ENCODE assay signal across 11 cellular contexts in the genomic region with DNA sequence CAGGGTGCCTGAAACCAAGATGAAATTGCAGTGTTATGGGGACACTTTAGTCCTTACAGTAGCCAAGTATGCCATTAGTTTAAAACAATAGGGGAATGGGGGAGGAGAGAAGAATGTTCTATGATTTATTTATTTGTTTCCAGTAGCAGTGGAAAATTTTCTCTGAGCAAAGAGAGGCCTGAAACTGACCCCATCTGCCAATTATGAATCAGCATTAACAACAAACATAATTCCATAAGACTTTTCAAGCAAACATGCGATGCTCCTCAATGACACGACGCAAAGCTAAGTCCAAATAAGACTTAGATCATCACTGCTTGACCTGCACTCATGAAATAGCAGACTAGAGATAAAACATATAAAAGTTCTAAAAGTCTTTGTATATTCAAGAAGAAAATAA. TPM values are rescaled to one million over a fixed set of nuclear protein-coding genes. Genes with fewer than 3 reads are reported as not detected.
DNase-seq lines count a peak whose midpoint lies in the region; ATAC-seq and TF ChIP-seq lines count a peak whose summit lies in the region.
"Had no signal": no experiment of that assay in that cellular context is flagged by ENCODE, and none has a peak within 500 bp of the region (broad histone marks: within the 10 kb centered on the region; RNA-seq: fewer than 3 reads in every experiment).

No MANE protein-coding gene starts in this region.

- H3K36me3 ChIP-seq in SK-N-SH (replicated peaks in 1 of 2; ENCODE audit: control insufficient read depth in 1 of 2, insufficient read depth in 2 of 2, low read length in 1 of 2) (peaks cover 4 to 12% of the 10 kb centered on the region in 2 experiments), thyroid gland (no peaks in the 10 kb centered on the region)

- CTCF ChIA-PET in SK-N-SH (lab: Yijun Ruan, JAX), result interaction anchor here (1.1 to 10.4 kb wide), 5 partner anchors 9 to 361 kb away, joined by 3 to 87 read pairs (median 9); no protein-coding TSS in a partner anchor

- WGBS in SK-N-SH (ENCODE audit: low lambda C conversion rate), result 31% methylated on average over 3 of the region's 3 CpGs
- WGBS in thyroid gland, 2 donors, result 73 to 77% methylated on average over 3 of the region's 3 CpGs

- H3K9me3 ChIP-seq in SK-N-SH, result no peaks in the 10 kb centered on the region
- no peaks in the 10 kb centered on the region for H3K9me3 ChIP-seq in thyroid gland

- peaks cover 29% of the 10 kb centered on the region for H3F3A ChIP-seq in SK-N-SH (replicated peaks; ENCODE audit: insufficient read depth)

- intact Hi-C loops in thyroid gland (cut with DNase I), result no loop called here

- no peak for ATAC-seq in SK-N-SH treated with all-trans-retinoic acid at 6 μM for 48 hours
- no peak for ATAC-seq in HG02870 (IDR thresholded peaks at IDR 0.05; ENCODE audit: unreplicated experiment)
- no peak for ATAC-seq in GM19455 (IDR thresholded peaks at IDR 0.05; ENCODE audit: unreplicated experiment)
- ATAC-seq: activated CD8-positive, alpha-beta memory T cell treated with anti-CD3 and anti-CD28 coated beads, Interleukin-2, amount 10 ng/mL, durations not matched to agents 7 days and 5 days; effector memory CD8-positive, alpha-beta T cell had no signal

- H3K4me3 ChIP-seq in SK-N-SH (ENCODE audit: low read depth in 2 of 2, low read length in 1 of 2) (peak overlapping the region; percentile 91 to 93), thyroid gland (replicated peaks in 1 of 3) (no peak overlapping the region)

- peaks cover 90% of the 10 kb centered on the region for H3K79me2 ChIP-seq in SK-N-SH (ENCODE audit: insufficient read depth)

- H2AFZ ChIP-seq in SK-N-SH (ENCODE audit: low read depth), result no peak overlapping the region

- H3K27me3 ChIP-seq in SK-N-SH (ENCODE audit: insufficient read depth) (no peaks in the 10 kb centered on the region), thyroid gland (no peaks in the 10 kb centered on the region)

- H3K9me2 ChIP-seq in SK-N-SH, result no peaks in the 10 kb centered on the region

- no peak for TF ChIP-seq POLR2A in thyroid gland (IDR thresholded peaks at IDR 0.05)

- peaks cover 65% of the 10 kb centered on the region for H4K20me1 ChIP-seq in SK-N-SH (ENCODE audit: insufficient read depth)

- POLR2A ChIA-PET in SK-N-SH (lab: Yijun Ruan, JAX), result interaction anchor here (1.0 to 1.9 kb wide), 4 partner anchors 73 to 312 kb away, joined by 3 to 9 read pairs (median 6); no protein-coding TSS in a partner anchor

- peak overlapping the region; percentile 96 for H3K9ac ChIP-seq in SK-N-SH

- TF ChIP-seq CTCF in SK-N-SH (IDR thresholded peaks at IDR 0.05), result no peak
- no peak for TF ChIP-seq CTCF in thyroid gland (IDR thresholded peaks at IDR 0.05)
- TF ChIP-seq CTCF in GM13976 (IDR thresholded peaks at IDR 0.05; ENCODE audit: borderline replicate concordance, control extremely low read depth, extremely low read depth, insufficient read depth, missing control alignments), result no peak

- H3K27ac ChIP-seq in SK-N-SH (ENCODE audit: low read depth in 2 of 2, low read length in 1 of 2), result peak overlapping the region; percentile 91 to 98
- peak overlapping the region; percentile 10 for H3K27ac ChIP-seq in cingulate gyrus (ENCODE audit: low read depth, low read length)
- H3K27ac ChIP-seq in thyroid gland, result peak overlapping the region in 2 of 3 donors; percentile 96 to 100

- no peak for TF ChIP-seq RAD21 in SK-N-SH (IDR thresholded peaks at IDR 0.05; ENCODE audit: low read length)

- peak overlapping the region; percentile 83 for H3K4me2 ChIP-seq in SK-N-SH

- H3K4me1 ChIP-seq in SK-N-SH (ENCODE audit: control insufficient read depth in 1 of 2, insufficient read depth in 2 of 2, low read depth in 1 of 2, low read length in 1 of 2) (peaks cover 24 to 45% of the 10 kb centered on the region in 2 experiments), thyroid gland (peaks cover 0 to 50% of the 10 kb centered on the region in 2 donors)

- DNase-seq in SK-N-SH, result no peak
- peak; percentile 85 to 86 for DNase-seq in lung microvascular endothelial cell (ENCODE audit: low read depth in 2 of 2)
- DNase-seq in thyroid gland, result no peak
- no peak for DNase-seq in GM13976 (ENCODE audit: low spot score)
- DNase-seq: activated CD8-positive, alpha-beta memory T cell treated with anti-CD3 and anti-CD28 coated beads, Interleukin-2, amount 10 ng/mL, durations not matched to agents 7 days and 5 days; effector memory CD8-positive, alpha-beta T cell; NCI-H2029 treated with DMSO at 0.1 percent for 48 hours had no signal

- TF ChIP-seq EP300 in SK-N-SH (IDR thresholded peaks at IDR 0.05; ENCODE audit: borderline replicate concordance in 1 of 2, low read depth in 1 of 2, low read length in 1 of 2), result 0 out of 4 replicates have a peak, but pooled peaks of 1 of the 2 experiments have one; percentile 11

- in situ Hi-C loops in GM13976 (cut with MboI; ENCODE audit: low sequenced_read_pairs, unreplicated experiment), result no loop called here

TF ChIP-seq in SK-N-SH, 30 proteins besides CTCF, POLR2A, EP300 and RAD21:
- TF ChIP-seq RXRA (IDR thresholded peaks at IDR 0.05; ENCODE audit: borderline replicate concordance, low read depth) (peak; percentile 31; the same call in 1 of the 2 replicates), FOSL2 (IDR thresholded peaks at IDR 0.05; ENCODE audit: borderline replicate concordance, low read depth) (peak; percentile 19; the same call in 1 of the 2 replicates)
- TF ChIP-seq, protein P1, sequence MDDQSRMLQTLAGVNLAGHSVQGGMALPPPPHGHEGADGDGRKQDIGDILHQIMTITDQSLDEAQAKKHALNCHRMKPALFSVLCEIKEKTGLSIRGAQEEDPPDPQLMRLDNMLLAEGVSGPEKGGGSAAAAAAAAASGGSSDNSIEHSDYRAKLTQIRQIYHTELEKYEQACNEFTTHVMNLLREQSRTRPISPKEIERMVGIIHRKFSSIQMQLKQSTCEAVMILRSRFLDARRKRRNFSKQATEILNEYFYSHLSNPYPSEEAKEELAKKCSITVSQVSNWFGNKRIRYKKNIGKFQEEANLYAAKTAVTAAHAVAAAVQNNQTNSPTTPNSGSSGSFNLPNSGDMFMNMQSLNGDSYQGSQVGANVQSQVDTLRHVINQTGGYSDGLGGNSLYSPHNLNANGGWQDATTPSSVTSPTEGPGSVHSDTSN (IDR thresholded peaks at IDR 0.05), result no peak

TF ChIP-seq in SK-N-SH treated with all-trans-retinoic acid at 6 μM for 48 hours, 23 proteins besides CTCF, POLR2A, EP300 and RAD21:
- TF ChIP-seq, protein P2, sequence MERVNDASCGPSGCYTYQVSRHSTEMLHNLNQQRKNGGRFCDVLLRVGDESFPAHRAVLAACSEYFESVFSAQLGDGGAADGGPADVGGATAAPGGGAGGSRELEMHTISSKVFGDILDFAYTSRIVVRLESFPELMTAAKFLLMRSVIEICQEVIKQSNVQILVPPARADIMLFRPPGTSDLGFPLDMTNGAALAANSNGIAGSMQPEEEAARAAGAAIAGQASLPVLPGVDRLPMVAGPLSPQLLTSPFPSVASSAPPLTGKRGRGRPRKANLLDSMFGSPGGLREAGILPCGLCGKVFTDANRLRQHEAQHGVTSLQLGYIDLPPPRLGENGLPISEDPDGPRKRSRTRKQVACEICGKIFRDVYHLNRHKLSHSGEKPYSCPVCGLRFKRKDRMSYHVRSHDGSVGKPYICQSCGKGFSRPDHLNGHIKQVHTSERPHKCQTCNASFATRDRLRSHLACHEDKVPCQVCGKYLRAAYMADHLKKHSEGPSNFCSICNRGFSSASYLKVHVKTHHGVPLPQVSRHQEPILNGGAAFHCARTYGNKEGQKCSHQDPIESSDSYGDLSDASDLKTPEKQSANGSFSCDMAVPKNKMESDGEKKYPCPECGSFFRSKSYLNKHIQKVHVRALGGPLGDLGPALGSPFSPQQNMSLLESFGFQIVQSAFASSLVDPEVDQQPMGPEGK (CRISPR knock-in tag; IDR thresholded peaks at IDR 0.05; ENCODE audit: borderline replicate concordance), result no peak
- no peak for TF ChIP-seq OSR1 (CRISPR knock-in tag; IDR thresholded peaks at IDR 0.05)
- TF ChIP-seq ZNF8 (CRISPR knock-in tag; IDR thresholded peaks at IDR 0.05), result no peak
- TF ChIP-seq ZNF70 (CRISPR knock-in tag; IDR thresholded peaks at IDR 0.05), result no peak

RNA-seq across cellular contexts. Expression of a gene that starts 4.0 kb away (rescaled TPM):
- polyA plus RNA-seq in SK-N-SH (2012; rRNA removed), result 7.5 and 12.8 TPM in 2 replicates
- 4.9 and 5.2 TPM in 2 replicates for polyA plus RNA-seq in SK-N-SH (2012; cell fraction: cytosol; rRNA removed)
- polyA plus RNA-seq in SK-N-SH (2012; cell fraction: nucleus; rRNA removed), result 12.9 and 16.8 TPM in 2 replicates
- total RNA-seq in lung microvascular endothelial cell (8.3 and 8.7 TPM in 2 replicates), thyroid gland (10 to 100 TPM; 19.4 to 29.5 (median 25.6) TPM)

Comparison
In these comparisons a context has a peak if more than half of its experiments do, and no peak if none do; other contexts are left out.
1. DNase-seq: peak in lung microvascular endothelial cell (2 of 2); none in SK-N-SH (single experiment), thyroid gland (0 of 2) and GM13976 (single experiment).
2. H3K27ac ChIP-seq: peak in every context shown above with its lines; median percentile 98 in thyroid gland; 94 in SK-N-SH; 10 in cingulate gyrus.
3. H3K4me3 ChIP-seq: peak in SK-N-SH (2 of 2); none in thyroid gland (0 of 3).